Comparison of ENCODE assay signal across 10 cellular contexts in genomic region chr14:72673179-72673578, GRCh38.
"Had no signal": no experiment of that assay in that cellular context is flagged by ENCODE, and none has a peak within 500 bp of the region (broad histone marks: within the 10 kb centered on the region; RNA-seq: fewer than 3 reads in every experiment).

No MANE protein-coding gene starts in this region.

- H3K4me3 ChIP-seq: GM23248, HAP-1 had no signal

- H3K4me1 ChIP-seq: HAP-1 had no signal

- H3K9me3 ChIP-seq: HAP-1 had no signal

- DNase-seq: GM23248, GOT3, H7, HFFc6, Karpas-422, KBM-7 had no signal

- ATAC-seq: HCT116 had no signal

- H3K4me2 ChIP-seq: KMS-11 had no signal

- H3K9ac ChIP-seq: GM23248, KMS-11 had no signal

- H3K27ac ChIP-seq: GM23248, HL-60, KMS-11 had no signal

- H3K36me3 ChIP-seq: HAP-1 had no signal

- H2AFZ ChIP-seq: GM23248 had no signal
